ENCODE assay signal across 2 cellular contexts in the genomic region with DNA sequence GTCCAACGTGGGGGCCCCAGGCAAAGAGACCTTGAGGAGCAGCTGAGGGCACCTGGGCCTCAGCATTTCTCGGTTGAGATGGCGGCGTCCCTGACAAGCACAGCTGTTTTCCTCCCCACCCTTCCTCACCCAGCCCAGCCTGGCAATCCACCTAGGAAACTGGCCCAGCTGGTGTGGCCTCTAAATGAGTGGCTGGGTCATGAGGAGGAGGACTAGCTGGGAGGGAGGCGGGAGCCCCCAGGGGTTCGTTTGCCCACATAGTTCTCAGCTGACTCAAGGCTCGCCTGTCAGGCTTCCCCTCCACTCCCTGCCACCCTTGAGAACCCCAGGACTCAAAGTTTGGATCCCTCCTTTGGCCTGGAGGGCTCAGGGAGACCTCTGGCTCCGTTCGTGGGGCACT.
TF ChIP-seq lines count a peak whose summit lies in the region.

No MANE protein-coding gene starts in this region.

TF ChIP-seq in HEK293, 187 proteins besides CTCF, POLR2A, EP300 and RAD21:
- TF ChIP-seq GLIS1 (tag by site-specific recombination; IDR thresholded peaks at IDR 0.05) (peak; percentile 73), ZNF266 (tag by site-specific recombination; IDR thresholded peaks at IDR 0.05; ENCODE audit: low read depth) (no peak)

TF ChIP-seq in WTC11, 78 proteins besides CTCF, POLR2A, EP300 and RAD21:
- TF ChIP-seq NR2C2 (CRISPR knock-in tag; IDR thresholded peaks at IDR 0.05) (no peak), CREB1 (CRISPR knock-in tag; IDR thresholded peaks at IDR 0.05) (no peak), NFYB (CRISPR knock-in tag; conservative IDR thresholded peaks at IDR 0.05; ENCODE audit: low read depth) (no peak)
- TF ChIP-seq, protein P1, sequence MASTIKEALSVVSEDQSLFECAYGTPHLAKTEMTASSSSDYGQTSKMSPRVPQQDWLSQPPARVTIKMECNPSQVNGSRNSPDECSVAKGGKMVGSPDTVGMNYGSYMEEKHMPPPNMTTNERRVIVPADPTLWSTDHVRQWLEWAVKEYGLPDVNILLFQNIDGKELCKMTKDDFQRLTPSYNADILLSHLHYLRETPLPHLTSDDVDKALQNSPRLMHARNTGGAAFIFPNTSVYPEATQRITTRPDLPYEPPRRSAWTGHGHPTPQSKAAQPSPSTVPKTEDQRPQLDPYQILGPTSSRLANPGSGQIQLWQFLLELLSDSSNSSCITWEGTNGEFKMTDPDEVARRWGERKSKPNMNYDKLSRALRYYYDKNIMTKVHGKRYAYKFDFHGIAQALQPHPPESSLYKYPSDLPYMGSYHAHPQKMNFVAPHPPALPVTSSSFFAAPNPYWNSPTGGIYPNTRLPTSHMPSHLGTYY (CRISPR knock-in tag; IDR thresholded peaks at IDR 0.05): no peak
- TF ChIP-seq, protein P2, sequence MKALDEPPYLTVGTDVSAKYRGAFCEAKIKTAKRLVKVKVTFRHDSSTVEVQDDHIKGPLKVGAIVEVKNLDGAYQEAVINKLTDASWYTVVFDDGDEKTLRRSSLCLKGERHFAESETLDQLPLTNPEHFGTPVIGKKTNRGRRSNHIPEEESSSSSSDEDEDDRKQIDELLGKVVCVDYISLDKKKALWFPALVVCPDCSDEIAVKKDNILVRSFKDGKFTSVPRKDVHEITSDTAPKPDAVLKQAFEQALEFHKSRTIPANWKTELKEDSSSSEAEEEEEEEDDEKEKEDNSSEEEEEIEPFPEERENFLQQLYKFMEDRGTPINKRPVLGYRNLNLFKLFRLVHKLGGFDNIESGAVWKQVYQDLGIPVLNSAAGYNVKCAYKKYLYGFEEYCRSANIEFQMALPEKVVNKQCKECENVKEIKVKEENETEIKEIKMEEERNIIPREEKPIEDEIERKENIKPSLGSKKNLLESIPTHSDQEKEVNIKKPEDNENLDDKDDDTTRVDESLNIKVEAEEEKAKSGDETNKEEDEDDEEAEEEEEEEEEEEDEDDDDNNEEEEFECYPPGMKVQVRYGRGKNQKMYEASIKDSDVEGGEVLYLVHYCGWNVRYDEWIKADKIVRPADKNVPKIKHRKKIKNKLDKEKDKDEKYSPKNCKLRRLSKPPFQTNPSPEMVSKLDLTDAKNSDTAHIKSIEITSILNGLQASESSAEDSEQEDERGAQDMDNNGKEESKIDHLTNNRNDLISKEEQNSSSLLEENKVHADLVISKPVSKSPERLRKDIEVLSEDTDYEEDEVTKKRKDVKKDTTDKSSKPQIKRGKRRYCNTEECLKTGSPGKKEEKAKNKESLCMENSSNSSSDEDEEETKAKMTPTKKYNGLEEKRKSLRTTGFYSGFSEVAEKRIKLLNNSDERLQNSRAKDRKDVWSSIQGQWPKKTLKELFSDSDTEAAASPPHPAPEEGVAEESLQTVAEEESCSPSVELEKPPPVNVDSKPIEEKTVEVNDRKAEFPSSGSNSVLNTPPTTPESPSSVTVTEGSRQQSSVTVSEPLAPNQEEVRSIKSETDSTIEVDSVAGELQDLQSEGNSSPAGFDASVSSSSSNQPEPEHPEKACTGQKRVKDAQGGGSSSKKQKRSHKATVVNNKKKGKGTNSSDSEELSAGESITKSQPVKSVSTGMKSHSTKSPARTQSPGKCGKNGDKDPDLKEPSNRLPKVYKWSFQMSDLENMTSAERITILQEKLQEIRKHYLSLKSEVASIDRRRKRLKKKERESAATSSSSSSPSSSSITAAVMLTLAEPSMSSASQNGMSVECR (CRISPR knock-in tag; IDR thresholded peaks at IDR 0.05; ENCODE audit: borderline replicate concordance): no peak
- TF ChIP-seq, protein P3, sequence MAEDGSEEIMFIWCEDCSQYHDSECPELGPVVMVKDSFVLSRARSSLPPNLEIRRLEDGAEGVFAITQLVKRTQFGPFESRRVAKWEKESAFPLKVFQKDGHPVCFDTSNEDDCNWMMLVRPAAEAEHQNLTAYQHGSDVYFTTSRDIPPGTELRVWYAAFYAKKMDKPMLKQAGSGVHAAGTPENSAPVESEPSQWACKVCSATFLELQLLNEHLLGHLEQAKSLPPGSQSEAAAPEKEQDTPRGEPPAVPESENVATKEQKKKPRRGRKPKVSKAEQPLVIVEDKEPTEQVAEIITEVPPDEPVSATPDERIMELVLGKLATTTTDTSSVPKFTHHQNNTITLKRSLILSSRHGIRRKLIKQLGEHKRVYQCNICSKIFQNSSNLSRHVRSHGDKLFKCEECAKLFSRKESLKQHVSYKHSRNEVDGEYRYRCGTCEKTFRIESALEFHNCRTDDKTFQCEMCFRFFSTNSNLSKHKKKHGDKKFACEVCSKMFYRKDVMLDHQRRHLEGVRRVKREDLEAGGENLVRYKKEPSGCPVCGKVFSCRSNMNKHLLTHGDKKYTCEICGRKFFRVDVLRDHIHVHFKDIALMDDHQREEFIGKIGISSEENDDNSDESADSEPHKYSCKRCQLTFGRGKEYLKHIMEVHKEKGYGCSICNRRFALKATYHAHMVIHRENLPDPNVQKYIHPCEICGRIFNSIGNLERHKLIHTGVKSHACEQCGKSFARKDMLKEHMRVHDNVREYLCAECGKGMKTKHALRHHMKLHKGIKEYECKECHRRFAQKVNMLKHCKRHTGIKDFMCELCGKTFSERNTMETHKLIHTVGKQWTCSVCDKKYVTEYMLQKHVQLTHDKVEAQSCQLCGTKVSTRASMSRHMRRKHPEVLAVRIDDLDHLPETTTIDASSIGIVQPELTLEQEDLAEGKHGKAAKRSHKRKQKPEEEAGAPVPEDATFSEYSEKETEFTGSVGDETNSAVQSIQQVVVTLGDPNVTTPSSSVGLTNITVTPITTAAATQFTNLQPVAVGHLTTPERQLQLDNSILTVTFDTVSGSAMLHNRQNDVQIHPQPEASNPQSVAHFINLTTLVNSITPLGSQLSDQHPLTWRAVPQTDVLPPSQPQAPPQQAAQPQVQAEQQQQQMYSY (CRISPR knock-in tag; IDR thresholded peaks at IDR 0.05): no peak
- TF ChIP-seq, protein P4, sequence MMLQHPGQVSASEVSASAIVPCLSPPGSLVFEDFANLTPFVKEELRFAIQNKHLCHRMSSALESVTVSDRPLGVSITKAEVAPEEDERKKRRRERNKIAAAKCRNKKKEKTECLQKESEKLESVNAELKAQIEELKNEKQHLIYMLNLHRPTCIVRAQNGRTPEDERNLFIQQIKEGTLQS (CRISPR knock-in tag; conservative IDR thresholded peaks at IDR 0.05): no peak
- TF ChIP-seq, protein P5, sequence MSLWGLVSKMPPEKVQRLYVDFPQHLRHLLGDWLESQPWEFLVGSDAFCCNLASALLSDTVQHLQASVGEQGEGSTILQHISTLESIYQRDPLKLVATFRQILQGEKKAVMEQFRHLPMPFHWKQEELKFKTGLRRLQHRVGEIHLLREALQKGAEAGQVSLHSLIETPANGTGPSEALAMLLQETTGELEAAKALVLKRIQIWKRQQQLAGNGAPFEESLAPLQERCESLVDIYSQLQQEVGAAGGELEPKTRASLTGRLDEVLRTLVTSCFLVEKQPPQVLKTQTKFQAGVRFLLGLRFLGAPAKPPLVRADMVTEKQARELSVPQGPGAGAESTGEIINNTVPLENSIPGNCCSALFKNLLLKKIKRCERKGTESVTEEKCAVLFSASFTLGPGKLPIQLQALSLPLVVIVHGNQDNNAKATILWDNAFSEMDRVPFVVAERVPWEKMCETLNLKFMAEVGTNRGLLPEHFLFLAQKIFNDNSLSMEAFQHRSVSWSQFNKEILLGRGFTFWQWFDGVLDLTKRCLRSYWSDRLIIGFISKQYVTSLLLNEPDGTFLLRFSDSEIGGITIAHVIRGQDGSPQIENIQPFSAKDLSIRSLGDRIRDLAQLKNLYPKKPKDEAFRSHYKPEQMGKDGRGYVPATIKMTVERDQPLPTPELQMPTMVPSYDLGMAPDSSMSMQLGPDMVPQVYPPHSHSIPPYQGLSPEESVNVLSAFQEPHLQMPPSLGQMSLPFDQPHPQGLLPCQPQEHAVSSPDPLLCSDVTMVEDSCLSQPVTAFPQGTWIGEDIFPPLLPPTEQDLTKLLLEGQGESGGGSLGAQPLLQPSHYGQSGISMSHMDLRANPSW (CRISPR knock-in tag; conservative IDR thresholded peaks at IDR 0.05; ENCODE audit: low read depth): no peak
TF ChIP-seq in WTC11: peak in this region for 0.
